ENCODE assay signal across 8 cellular contexts in genomic region chr10:44975487-44976331, GRCh38. TPM values are rescaled to one million over a fixed set of nuclear protein-coding genes. Genes with fewer than 3 reads are reported as not detected.
A peak's percentile ranks its signal among the peaks of the same experiment; 100 is the strongest.
DNase-seq lines count a peak whose midpoint lies in the region; ATAC-seq and TF ChIP-seq lines count a peak whose summit lies in the region.

No MANE protein-coding gene starts in this region.

- peaks cover 19 to 60% (median 55%) of the 10 kb centered on the region in 4 donors for H3K4me1 ChIP-seq in transverse colon

- intact Hi-C loops in transverse colon (cut with DNase I; ENCODE audit: low total_unique reads), result loop anchor here (2.0 kb wide), 1 partner anchor 43 kb away; no protein-coding TSS in a partner anchor

- no peak for TF ChIP-seq CTCF in transverse colon (IDR thresholded peaks at IDR 0.05)

- no peaks in the 10 kb centered on the region for H3K9me3 ChIP-seq in transverse colon

- no peak overlapping the region for H3K27ac Mint-ChIP-seq in activated naive CD8-positive, alpha-beta T cell
- no peak overlapping the region for H3K27ac Mint-ChIP-seq in activated naive CD8-positive, alpha-beta T cell treated with anti-CD3 and anti-CD28 coated beads for 36 hours
- peak overlapping the region; percentile 51 for H3K27ac Mint-ChIP-seq in activated naive CD8-positive, alpha-beta T cell treated with anti-CD3 and anti-CD28 coated beads, Interleukin-2, amount 10 ng/mL, durations not matched to agents 7 days and 5 days

- H3K36me3 ChIP-seq in transverse colon, result no peaks in the 10 kb centered on the region

- no peak for DNase-seq in activated naive CD8-positive, alpha-beta T cell treated with anti-CD3 and anti-CD28 coated beads for 36 hours
- no peak for DNase-seq in activated naive CD8-positive, alpha-beta T cell treated with anti-CD3 and anti-CD28 coated beads, Interleukin-2, amount 10 ng/mL, durations not matched to agents 7 days and 5 days
- DNase-seq in kidney glomerular epithelial cell (lab: John Stamatoyannopoulos, UW) (peak; percentile 83), transverse colon (peak; percentile 51), AG20443 (ENCODE audit: low spot score) (no peak)

- no peak for ATAC-seq in activated naive CD8-positive, alpha-beta T cell treated with anti-CD3 and anti-CD28 coated beads, Interleukin-2, amount 10 ng/mL, durations not matched to agents 7 days and 5 days (ENCODE audit: low read depth)
- no peak for ATAC-seq in GM21528 (IDR thresholded peaks at IDR 0.05; ENCODE audit: low FRiP score, unreplicated experiment)
- ATAC-seq in GM18498 (IDR thresholded peaks at IDR 0.05; ENCODE audit: unreplicated experiment), result no peak

- no peaks in the 10 kb centered on the region for H3K27me3 Mint-ChIP-seq in activated naive CD8-positive, alpha-beta T cell
- H3K27me3 Mint-ChIP-seq in activated naive CD8-positive, alpha-beta T cell treated with anti-CD3 and anti-CD28 coated beads for 36 hours, result no peaks in the 10 kb centered on the region
- H3K27me3 Mint-ChIP-seq in activated naive CD8-positive, alpha-beta T cell treated with anti-CD3 and anti-CD28 coated beads, Interleukin-2, amount 10 ng/mL, durations not matched to agents 7 days and 5 days, result no peaks in the 10 kb centered on the region

- H3K4me3 Mint-ChIP-seq in activated naive CD8-positive, alpha-beta T cell, result peak overlapping the region; percentile 13
- no peak overlapping the region for H3K4me3 Mint-ChIP-seq in activated naive CD8-positive, alpha-beta T cell treated with anti-CD3 and anti-CD28 coated beads for 36 hours
- no peak overlapping the region for H3K4me3 Mint-ChIP-seq in activated naive CD8-positive, alpha-beta T cell treated with anti-CD3 and anti-CD28 coated beads, Interleukin-2, amount 10 ng/mL, durations not matched to agents 7 days and 5 days

- H3K36me3 Mint-ChIP-seq in activated naive CD8-positive, alpha-beta T cell, result no peaks in the 10 kb centered on the region
- H3K36me3 Mint-ChIP-seq in activated naive CD8-positive, alpha-beta T cell treated with anti-CD3 and anti-CD28 coated beads for 36 hours, result no peaks in the 10 kb centered on the region
- H3K36me3 Mint-ChIP-seq in activated naive CD8-positive, alpha-beta T cell treated with anti-CD3 and anti-CD28 coated beads, Interleukin-2, amount 10 ng/mL, durations not matched to agents 7 days and 5 days, result no peaks in the 10 kb centered on the region

- TF ChIP-seq POLR2A in transverse colon (IDR thresholded peaks at IDR 0.05), result peak; percentile 3

- H3K27ac ChIP-seq in transverse colon, result peak overlapping the region; percentile 87 to 95 (median 87)

- H3K4me1 Mint-ChIP-seq in activated naive CD8-positive, alpha-beta T cell (ENCODE audit: low read depth), result peaks cover 8% of the 10 kb centered on the region
- H3K4me1 Mint-ChIP-seq in activated naive CD8-positive, alpha-beta T cell treated with anti-CD3 and anti-CD28 coated beads for 36 hours, result peaks cover 22% of the 10 kb centered on the region
- peaks cover 2% of the 10 kb centered on the region for H3K4me1 Mint-ChIP-seq in activated naive CD8-positive, alpha-beta T cell treated with anti-CD3 and anti-CD28 coated beads, Interleukin-2, amount 10 ng/mL, durations not matched to agents 7 days and 5 days

- peak overlapping the region in 1 of 4 donors; percentile 59 for H3K4me3 ChIP-seq in transverse colon

- no peaks in the 10 kb centered on the region for H3K9me3 Mint-ChIP-seq in activated naive CD8-positive, alpha-beta T cell (ENCODE audit: low read depth)
- no peaks in the 10 kb centered on the region for H3K9me3 Mint-ChIP-seq in activated naive CD8-positive, alpha-beta T cell treated with anti-CD3 and anti-CD28 coated beads for 36 hours
- no peaks in the 10 kb centered on the region for H3K9me3 Mint-ChIP-seq in activated naive CD8-positive, alpha-beta T cell treated with anti-CD3 and anti-CD28 coated beads, Interleukin-2, amount 10 ng/mL, durations not matched to agents 7 days and 5 days

- no peak for TF ChIP-seq EP300 in transverse colon (IDR thresholded peaks at IDR 0.05; ENCODE audit: low read depth)

- in situ Hi-C loops in transverse colon (cut with MboI; ENCODE audit: low pct_ligation_motif_present in 1 of 4, low pct_unique_long_range_greater_than_20kb in 1 of 4, low sequenced_read_pairs in 3 of 4), result no loop called here

- POLR2A ChIA-PET in activated naive CD8-positive, alpha-beta T cell treated with anti-CD3 and anti-CD28 coated beads, Interleukin-2, amount 10 ng/mL, durations not matched to agents 7 days and 5 days (lab: Charles Lee), result interaction anchor here (0.6 to 3.5 kb wide), 3 partner anchors 20 to 1552 kb away, joined by 3 to 9 read pairs (median 3); no protein-coding TSS in a partner anchor

- H3K27me3 ChIP-seq in transverse colon, result no peaks in the 10 kb centered on the region

- WGBS in transverse colon (ENCODE audit: low coverage in 1 of 2), 2 donors, result 51% methylated on average over 9 of the region's 10 CpGs; no CpG with 5 or more reads in 1 of the 2 donors

RNA-seq across cellular contexts. Expression of gene DEPP1, which starts 2.9 kb away (rescaled TPM):
- total RNA-seq in activated naive CD8-positive, alpha-beta T cell treated with anti-CD3 and anti-CD28 coated beads for 36 hours, result under 1 TPM; 0.12 to 0.49 TPM
- total RNA-seq in activated naive CD8-positive, alpha-beta T cell treated with anti-CD3 and anti-CD28 coated beads, Interleukin-2, amount 10 ng/mL, durations not matched to agents 7 days and 5 days, result under 1 TPM in 1 of 2 experiments, not detected in 1; 0.23 TPM
- total RNA-seq in transverse colon, result 100 to 1,000 TPM in 2 of 4 donors, 10 to 100 TPM in 2; 14.6 to 109 (median 76.6) TPM

RNA-seq across cellular contexts. Expression of gene RASSF4, which starts 16.1 kb away (rescaled TPM):
- total RNA-seq in activated naive CD8-positive, alpha-beta T cell treated with anti-CD3 and anti-CD28 coated beads for 36 hours, result 1 to 10 TPM; 5.6 to 6.2 TPM
- total RNA-seq in activated naive CD8-positive, alpha-beta T cell treated with anti-CD3 and anti-CD28 coated beads, Interleukin-2, amount 10 ng/mL, durations not matched to agents 7 days and 5 days, result 1 to 10 TPM; 3.0 to 3.1 TPM
- 10 to 100 TPM; 26.8 to 37.8 (median 27.5) TPM for total RNA-seq in transverse colon

RNA-seq across cellular contexts. Expression of gene ZNF22, which starts 25.0 kb away (rescaled TPM):
- total RNA-seq in activated naive CD8-positive, alpha-beta T cell treated with anti-CD3 and anti-CD28 coated beads for 36 hours, result 10 to 100 TPM; 45.6 to 47.6 TPM
- total RNA-seq in activated naive CD8-positive, alpha-beta T cell treated with anti-CD3 and anti-CD28 coated beads, Interleukin-2, amount 10 ng/mL, durations not matched to agents 7 days and 5 days, result 10 to 100 TPM; 42.8 TPM
- 10 to 100 TPM in 1 of 4 donors, 1 to 10 TPM in 3; 4.6 to 14.3 (median 9.5) TPM for total RNA-seq in transverse colon

Comparison
In these comparisons a context has a peak if more than half of its experiments do, and no peak if none do; other contexts are left out.
1. DNase-seq: peak in kidney glomerular epithelial cell (single experiment) and transverse colon (single experiment); none in activated naive CD8-positive, alpha-beta T cell treated with anti-CD3 and anti-CD28 coated beads for 36 hours (single experiment), activated naive CD8-positive, alpha-beta T cell treated with anti-CD3 and anti-CD28 coated beads, Interleukin-2, amount 10 ng/mL, durations not matched to agents 7 days and 5 days (single experiment) and AG20443 (single experiment).
2. RNA of gene DEPP1, which starts 2.9 kb away (total RNA-seq): 14.6 to 109 TPM in transverse colon; 0.12 to 0.49 TPM in activated naive CD8-positive, alpha-beta T cell treated with anti-CD3 and anti-CD28 coated beads for 36 hours and 0.23 TPM in activated naive CD8-positive, alpha-beta T cell treated with anti-CD3 and anti-CD28 coated beads, Interleukin-2, amount 10 ng/mL, durations not matched to agents 7 days and 5 days; every median in the first group is over 10 times any median in the second.